ENCODE assay signal across 1 cellular context in the genomic region with DNA sequence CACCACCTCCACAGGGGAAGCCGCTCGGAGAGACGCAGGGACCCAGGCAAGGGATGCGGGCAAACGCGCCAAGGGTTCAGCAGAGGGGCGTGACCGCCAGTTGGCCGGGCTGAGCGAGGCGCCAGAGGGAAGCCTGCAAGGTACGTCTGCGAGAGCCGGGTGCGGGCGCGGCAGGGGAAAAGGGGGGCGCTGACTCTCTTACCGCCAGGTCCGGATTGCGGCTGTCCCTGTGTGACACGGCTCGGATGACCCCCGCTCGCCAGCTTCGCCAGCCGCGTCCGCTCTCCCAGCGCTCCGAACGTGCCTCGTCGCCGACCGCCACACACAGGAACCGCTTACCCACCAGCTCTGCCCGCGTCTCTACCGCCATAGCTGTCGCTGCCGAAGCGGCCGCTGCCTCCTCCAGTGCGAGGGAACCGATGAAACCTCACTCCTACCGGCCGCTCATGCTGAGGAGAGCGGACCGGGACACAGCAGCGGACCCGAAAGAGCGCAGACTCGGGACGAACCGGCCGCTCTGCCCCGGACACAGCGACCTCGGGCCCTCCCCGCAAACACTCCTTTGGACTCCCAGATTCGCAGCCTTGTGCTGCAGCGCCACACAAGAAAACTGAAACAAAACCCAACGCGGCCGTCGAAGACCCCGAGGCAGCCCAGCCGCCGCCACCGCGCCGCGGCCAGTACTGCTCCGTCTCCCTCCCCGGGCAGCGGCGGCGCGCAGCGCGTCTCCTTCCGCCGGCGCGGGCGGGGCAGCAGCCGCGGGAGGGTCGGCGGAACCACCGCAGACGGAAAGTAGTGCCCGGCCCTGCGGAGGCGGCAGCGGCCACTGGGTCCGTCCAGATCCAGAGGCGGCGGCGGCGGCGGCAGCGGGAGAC.
TF ChIP-seq lines count a peak whose summit lies in the region.

A gene with protein sequence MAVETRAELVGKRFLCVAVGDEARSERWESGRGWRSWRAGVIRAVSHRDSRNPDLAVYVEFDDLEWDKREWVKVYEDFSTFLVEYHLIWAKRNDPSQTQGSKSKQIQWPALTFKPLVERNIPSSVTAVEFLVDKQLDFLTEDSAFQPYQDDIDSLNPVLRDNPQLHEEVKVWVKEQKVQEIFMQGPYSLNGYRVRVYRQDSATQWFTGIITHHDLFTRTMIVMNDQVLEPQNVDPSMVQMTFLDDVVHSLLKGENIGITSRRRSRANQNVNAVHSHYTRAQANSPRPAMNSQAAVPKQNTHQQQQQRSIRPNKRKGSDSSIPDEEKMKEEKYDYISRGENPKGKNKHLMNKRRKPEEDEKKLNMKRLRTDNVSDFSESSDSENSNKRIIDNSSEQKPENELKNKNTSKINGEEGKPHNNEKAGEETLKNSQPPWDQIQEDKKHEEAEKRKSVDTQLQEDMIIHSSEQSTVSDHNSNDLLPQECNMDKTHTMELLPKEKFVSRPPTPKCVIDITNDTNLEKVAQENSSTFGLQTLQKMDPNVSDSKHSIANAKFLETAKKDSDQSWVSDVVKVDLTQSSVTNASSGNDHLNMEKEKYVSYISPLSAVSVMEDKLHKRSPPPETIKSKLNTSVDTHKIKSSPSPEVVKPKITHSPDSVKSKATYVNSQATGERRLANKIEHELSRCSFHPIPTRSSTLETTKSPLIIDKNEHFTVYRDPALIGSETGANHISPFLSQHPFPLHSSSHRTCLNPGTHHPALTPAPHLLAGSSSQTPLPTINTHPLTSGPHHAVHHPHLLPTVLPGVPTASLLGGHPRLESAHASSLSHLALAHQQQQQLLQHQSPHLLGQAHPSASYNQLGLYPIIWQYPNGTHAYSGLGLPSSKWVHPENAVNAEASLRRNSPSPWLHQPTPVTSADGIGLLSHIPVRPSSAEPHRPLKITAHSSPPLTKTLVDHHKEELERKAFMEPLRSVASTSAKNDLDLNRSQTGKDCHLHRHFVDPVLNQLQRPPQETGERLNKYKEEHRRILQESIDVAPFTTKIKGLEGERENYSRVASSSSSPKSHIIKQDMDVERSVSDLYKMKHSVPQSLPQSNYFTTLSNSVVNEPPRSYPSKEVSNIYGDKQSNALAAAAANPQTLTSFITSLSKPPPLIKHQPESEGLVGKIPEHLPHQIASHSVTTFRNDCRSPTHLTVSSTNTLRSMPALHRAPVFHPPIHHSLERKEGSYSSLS (N-terminal part only) (minus strand): TSS at position 685 of the 875 bp plus-strand sequence. CDS start 315 bp downstream, at position 370.

TF ChIP-seq in IMR-90, 13 proteins besides CTCF, POLR2A, EP300 and RAD21:
- TF ChIP-seq MAZ (IDR thresholded peaks at IDR 0.05; ENCODE audit: borderline replicate concordance, low read depth, low read length) (peak; percentile 98), MAFK (IDR thresholded peaks at IDR 0.05; ENCODE audit: low read depth, low read length) (no peak), CEBPB (IDR thresholded peaks at IDR 0.05; ENCODE audit: low read depth, low read length) (no peak), BHLHE40 (IDR thresholded peaks at IDR 0.05; ENCODE audit: low read depth, low read length) (no peak), NFE2L2 (IDR thresholded peaks at IDR 0.05; ENCODE audit: low read depth, low read length) (no peak), MXI1 (IDR thresholded peaks at IDR 0.05; ENCODE audit: borderline replicate concordance, low read depth, low read length) (peak; percentile 15; the same call in 1 of the 2 replicates), SMC3 (IDR thresholded peaks at IDR 0.05; ENCODE audit: low read depth, low read length) (no peak), RFX5 (IDR thresholded peaks at IDR 0.05; ENCODE audit: low read depth, low read length) (no peak)
- TF ChIP-seq, protein P1, sequence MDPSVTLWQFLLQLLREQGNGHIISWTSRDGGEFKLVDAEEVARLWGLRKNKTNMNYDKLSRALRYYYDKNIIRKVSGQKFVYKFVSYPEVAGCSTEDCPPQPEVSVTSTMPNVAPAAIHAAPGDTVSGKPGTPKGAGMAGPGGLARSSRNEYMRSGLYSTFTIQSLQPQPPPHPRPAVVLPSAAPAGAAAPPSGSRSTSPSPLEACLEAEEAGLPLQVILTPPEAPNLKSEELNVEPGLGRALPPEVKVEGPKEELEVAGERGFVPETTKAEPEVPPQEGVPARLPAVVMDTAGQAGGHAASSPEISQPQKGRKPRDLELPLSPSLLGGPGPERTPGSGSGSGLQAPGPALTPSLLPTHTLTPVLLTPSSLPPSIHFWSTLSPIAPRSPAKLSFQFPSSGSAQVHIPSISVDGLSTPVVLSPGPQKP (IDR thresholded peaks at IDR 0.05; ENCODE audit: borderline replicate concordance, low read depth, low read length), result no peak
